23 cellular contexts compared by ENCODE assay signal in the genomic region with DNA sequence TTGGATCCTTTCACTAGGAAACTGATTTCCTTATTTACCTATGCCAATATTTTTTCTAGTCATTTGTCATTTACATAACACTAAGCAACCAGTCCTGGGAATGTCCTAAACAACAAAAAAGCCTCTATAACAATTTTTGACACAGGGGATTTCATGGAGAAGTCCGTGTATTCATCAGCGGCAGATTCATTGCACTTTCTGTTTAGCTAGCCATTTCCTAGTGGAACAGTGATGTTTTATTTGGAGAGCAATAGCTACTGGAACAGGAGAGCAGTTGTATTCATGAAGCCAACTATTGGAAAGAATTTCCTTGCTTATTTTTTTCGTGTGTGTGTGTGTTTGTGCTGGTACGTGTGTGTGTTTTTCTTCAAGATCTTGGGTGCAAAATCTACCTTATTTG.
"Had no signal": no experiment of that assay in that cellular context is flagged by ENCODE, and none has a peak within 500 bp of the region (broad histone marks: within the 10 kb centered on the region; RNA-seq: fewer than 3 reads in every experiment).

No MANE protein-coding gene starts in this region.

- H3K27ac ChIP-seq: body of pancreas, epithelial cell of prostate, esophagus squamous epithelium, tibial nerve had no signal

- H3K27me3 ChIP-seq: body of pancreas, esophagus squamous epithelium, tibial nerve had no signal

- H3K36me3 Mint-ChIP-seq: activated naive CD8-positive, alpha-beta T cell; mesothelial cell of epicardium; naive thymus-derived CD4-positive, alpha-beta T cell; stimulated activated naive B cell treated with anti-CD40 and anti-IgM and Interleukin-4, amounts not matched to agents 10 μg/mL and 1 μg/mL and 100 μg/mL, for 72 hours had no signal

- H3K4me1 Mint-ChIP-seq: mesothelial cell of epicardium; naive thymus-derived CD4-positive, alpha-beta T cell; stimulated activated naive B cell treated with anti-CD40 and anti-IgM and Interleukin-4, amounts not matched to agents 10 μg/mL and 1 μg/mL and 100 μg/mL, for 72 hours had no signal

- H3K9me3 ChIP-seq: body of pancreas, tibial nerve had no signal

- DNase-seq: activated CD4-positive, alpha-beta T cell treated with anti-CD3 and anti-CD28 coated beads for 4 hours; activated CD4-positive, alpha-beta T cell treated with anti-CD3 and anti-CD28 coated beads, Interleukin-2, amount 50 U/mL, for 4 hours; activated CD8-positive, alpha-beta memory T cell treated with anti-CD3 and anti-CD28 coated beads for 24 hours; activated effector memory CD4-positive, alpha-beta T cell treated with Interleukin-2 at 50 U/mL for 16 hours; activated naive CD4-positive, alpha-beta T cell treated with Interleukin-2 at 50 U/mL for 16 hours; body of pancreas; dermis blood vessel endothelial cell; effector CD8-positive, alpha-beta T cell; esophagus squamous epithelium; foreskin melanocyte; left cardiac atrium; mammary epithelial cell; naive thymus-derived CD4-positive, alpha-beta T cell; posterior cingulate gyrus; right cardiac atrium; stimulated activated CD4-positive, alpha-beta T cell treated with anti-CD3 and anti-CD28 coated beads, Interleukin-15, amount 100 ng/mL, for 24 hours; stimulated activated CD4-positive, alpha-beta T cell treated with anti-CD3 and anti-CD28 coated beads, Interleukin-2, amount 100 ng/mL, for 24 hours; stimulated activated naive B cell treated with anti-CD40 and anti-IgM and Interleukin-4, amounts not matched to agents 10 μg/mL and 1 μg/mL and 100 μg/mL, for 72 hours had no signal

- H3K36me3 ChIP-seq: esophagus squamous epithelium, tibial nerve had no signal

- H3K4me3 ChIP-seq: body of pancreas, esophagus squamous epithelium, tibial nerve had no signal

- H3K4me1 ChIP-seq: body of pancreas, esophagus squamous epithelium, tibial nerve had no signal

- ATAC-seq: body of pancreas; left cardiac atrium; naive thymus-derived CD4-positive, alpha-beta T cell; right cardiac atrium; stimulated activated naive B cell treated with anti-CD40 and anti-IgM and Interleukin-4, amounts not matched to agents 10 μg/mL and 1 μg/mL and 100 μg/mL, for 72 hours had no signal

- H3K27me3 Mint-ChIP-seq: activated naive CD8-positive, alpha-beta T cell; stimulated activated naive B cell treated with anti-CD40 and anti-IgM and Interleukin-4, amounts not matched to agents 10 μg/mL and 1 μg/mL and 100 μg/mL, for 72 hours had no signal

- H3K27ac Mint-ChIP-seq: activated naive CD8-positive, alpha-beta T cell; mesothelial cell of epicardium; naive thymus-derived CD4-positive, alpha-beta T cell; stimulated activated naive B cell treated with anti-CD40 and anti-IgM and Interleukin-4, amounts not matched to agents 10 μg/mL and 1 μg/mL and 100 μg/mL, for 72 hours had no signal

- H3K4me3 Mint-ChIP-seq: activated naive CD8-positive, alpha-beta T cell; mesothelial cell of epicardium; naive thymus-derived CD4-positive, alpha-beta T cell; neural crest cell; stimulated activated naive B cell treated with anti-CD40 and anti-IgM and Interleukin-4, amounts not matched to agents 10 μg/mL and 1 μg/mL and 100 μg/mL, for 72 hours had no signal
